ENCODE assay signal across 1 cellular context in genomic region chr1:1857096-1857703, GRCh38.
TF ChIP-seq lines count a peak whose summit lies in the region.

No MANE protein-coding gene starts in this region.

TF ChIP-seq in GM12878, 131 proteins besides CTCF, POLR2A, EP300 and RAD21:
- TF ChIP-seq EED (IDR thresholded peaks at IDR 0.05; ENCODE audit: low read depth): peak; percentile 52
- no peak for TF ChIP-seq BACH1 (IDR thresholded peaks at IDR 0.05; ENCODE audit: borderline replicate concordance)
- peak; percentile 24 to 28; a peak in 1 of 4 replicates for TF ChIP-seq IKZF2 (IDR thresholded peaks at IDR 0.05)
- no peak for TF ChIP-seq FOXK2 (IDR thresholded peaks at IDR 0.05)
